1 cellular context compared by ENCODE assay signal in the genomic region with DNA sequence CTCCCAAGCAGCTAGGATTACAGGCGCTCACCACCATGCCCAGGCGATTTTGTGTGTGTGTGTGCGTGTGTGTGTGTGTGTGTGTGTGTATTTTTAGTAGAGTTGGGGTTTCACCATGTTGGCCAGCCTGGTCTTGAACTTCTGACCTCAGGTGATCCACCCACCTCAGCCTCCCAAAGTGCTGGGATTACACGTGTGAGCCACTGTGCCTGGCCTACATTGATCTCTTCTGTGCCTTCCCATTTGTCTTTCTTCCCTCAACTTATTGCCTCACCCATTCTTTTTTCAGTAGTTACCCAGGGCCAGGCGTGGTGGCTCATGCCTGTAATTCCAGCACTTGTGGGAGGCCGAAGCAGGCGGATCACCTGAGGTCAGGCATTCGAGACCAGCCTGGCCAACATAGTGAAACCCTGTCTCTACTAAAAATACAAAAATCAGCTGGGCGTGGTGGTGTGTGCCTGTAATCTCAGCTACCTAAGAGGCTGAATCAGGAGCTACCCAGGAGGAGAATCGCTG.
TF ChIP-seq lines count a peak whose summit lies in the region.

No MANE protein-coding gene starts in this region.

TF ChIP-seq in HEK293, 187 proteins besides CTCF, POLR2A, EP300 and RAD21:
- TF ChIP-seq, protein P1, sequence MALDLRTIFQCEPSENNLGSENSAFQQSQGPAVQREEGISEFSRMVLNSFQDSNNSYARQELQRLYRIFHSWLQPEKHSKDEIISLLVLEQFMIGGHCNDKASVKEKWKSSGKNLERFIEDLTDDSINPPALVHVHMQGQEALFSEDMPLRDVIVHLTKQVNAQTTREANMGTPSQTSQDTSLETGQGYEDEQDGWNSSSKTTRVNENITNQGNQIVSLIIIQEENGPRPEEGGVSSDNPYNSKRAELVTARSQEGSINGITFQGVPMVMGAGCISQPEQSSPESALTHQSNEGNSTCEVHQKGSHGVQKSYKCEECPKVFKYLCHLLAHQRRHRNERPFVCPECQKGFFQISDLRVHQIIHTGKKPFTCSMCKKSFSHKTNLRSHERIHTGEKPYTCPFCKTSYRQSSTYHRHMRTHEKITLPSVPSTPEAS (tag by site-specific recombination; IDR thresholded peaks at IDR 0.05), result peak; percentile 57
